In genomic region chr6:47245745-47246371, GRCh38 we compare ENCODE assay signal across 1 cellular context.
TF ChIP-seq lines count a peak whose summit lies in the region.

No MANE protein-coding gene starts in this region.

TF ChIP-seq in GM23338, 12 proteins besides CTCF, POLR2A, EP300 and RAD21 (continued from another document):
- TF ChIP-seq ETS1 (IDR thresholded peaks at IDR 0.05): no peak
